20 cellular contexts compared by ENCODE assay signal in the genomic region with DNA sequence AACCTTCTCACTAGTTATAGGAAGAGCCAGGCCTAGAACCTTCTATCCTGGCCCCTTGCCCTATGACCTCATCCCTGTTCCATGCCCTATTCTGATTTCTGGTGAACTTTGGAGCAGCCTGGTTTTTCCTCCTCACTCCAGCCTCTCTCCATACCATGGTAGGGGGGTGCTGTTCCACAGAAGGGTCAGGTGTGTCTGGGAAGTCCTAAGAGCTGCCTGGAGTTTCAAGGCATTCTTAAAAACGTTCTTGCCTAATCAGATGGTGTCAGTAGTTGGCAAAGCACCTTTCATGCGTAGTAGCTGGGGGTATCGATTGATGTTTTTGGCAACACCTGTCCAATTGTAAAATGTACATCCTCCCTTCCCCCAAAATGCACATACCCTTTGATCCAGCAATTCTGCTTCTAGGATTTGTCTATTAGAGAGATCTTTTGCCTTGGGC. TPM values are rescaled to one million over a fixed set of nuclear protein-coding genes. Genes with fewer than 3 reads are reported as not detected.
DNase-seq lines count a peak whose midpoint lies in the region; ATAC-seq, FAIRE-seq and TF ChIP-seq lines count a peak whose summit lies in the region.
"Had no signal": no experiment of that assay in that cellular context is flagged by ENCODE, and none has a peak within 500 bp of the region (broad histone marks: within the 10 kb centered on the region; RNA-seq: fewer than 3 reads in every experiment).

No MANE protein-coding gene starts in this region.

- H3K27ac ChIP-seq in GM12878 (ENCODE audit: control insufficient read depth, insufficient read depth) (no peak overlapping the region), liver (ENCODE audit: low read depth in 1 of 2, low read length in 2 of 2) (peak overlapping the region; percentile 92 to 100)
- H3K27ac ChIP-seq: GM23248 had no signal

- no peak for ATAC-seq in GM12878

- H4K20me1 ChIP-seq in GM12878 (ENCODE audit: control insufficient read depth, insufficient read depth), result no peaks in the 10 kb centered on the region; the same call in 1 of the 2 replicates

- TF ChIP-seq EP300 in GM12878 (IDR thresholded peaks at IDR 0.05; ENCODE audit: borderline replicate concordance in 1 of 2, control insufficient read depth in 1 of 2, low read depth in 2 of 2, low read length in 2 of 2), result no peak

- SMC1A ChIA-PET in GM12878 (lab: Charles Lee; ENCODE audit: uncharacterized antibody, unreplicated experiment), result interaction anchor here (0.8 kb wide), 1 partner anchor 8 kb away, joined by 3 read pairs; no protein-coding TSS in a partner anchor

- CTCF ChIA-PET in GM12878 (lab: Yijun Ruan, JAX), result no interaction called here

- POLR2A ChIA-PET in GM12878 (lab: Charles Lee), result no interaction called here

- H3K9ac ChIP-seq in GM12878 (ENCODE audit: control insufficient read depth, insufficient read depth, low read length) (no peak overlapping the region), liver (ENCODE audit: low read depth in 1 of 2, low read length in 2 of 2) (peak overlapping the region in 1 of 2 donors; percentile 49)
- H3K9ac ChIP-seq: GM23248 had no signal

- H3K36me3 ChIP-seq in GM12878 (ENCODE audit: control insufficient read depth in 2 of 2, insufficient read depth in 2 of 2, low read length in 1 of 2), result peaks cover 28 to 32% of the 10 kb centered on the region in 2 experiments
- peaks cover 3 to 59% (median 44%) of the 10 kb centered on the region in 4 donors for H3K36me3 ChIP-seq in liver (ENCODE audit: control insufficient read depth in 4 of 4, insufficient read depth in 3 of 4, low read depth in 1 of 4, low read length in 3 of 4)

- no peaks in the 10 kb centered on the region for H3K79me2 ChIP-seq in GM12878 (ENCODE audit: control insufficient read depth, insufficient read depth, low read length)

- H3K4me1 ChIP-seq in GM12878 (ENCODE audit: control insufficient read depth, insufficient read depth, low read length), result no peaks in the 10 kb centered on the region
- peaks cover 13 to 41% (median 33%) of the 10 kb centered on the region in 4 donors for H3K4me1 ChIP-seq in liver (ENCODE audit: control insufficient read depth in 4 of 4, insufficient read depth in 4 of 4, low read length in 3 of 4)
- H3K4me1 ChIP-seq: BE2C had no signal

- no peak overlapping the region for H3K4me2 ChIP-seq in GM12878 (ENCODE audit: control insufficient read depth, insufficient read depth)

- no peak for TF ChIP-seq POLR2A in GM12878 (IDR thresholded peaks at IDR 0.05; ENCODE audit: low read depth, low read length)

- 95% methylated on average over 3 of the region's 3 CpGs for WGBS in GM12878 (ENCODE audit: insufficient coverage, insufficient replicate concordance, low lambda C conversion rate, missing lambda C conversion rate)
- 38% methylated on average over 3 of the region's 3 CpGs for WGBS in liver

- RAD21 ChIA-PET in GM12878 (lab: Charles Lee; ENCODE audit: unreplicated experiment), result no interaction called here

- no peak for TF ChIP-seq RAD21 in GM12878 (IDR thresholded peaks at IDR 0.05; ENCODE audit: insufficient read depth, low read depth, low read length)
- peak; percentile 63 for TF ChIP-seq RAD21 in liver (IDR thresholded peaks at IDR 0.05)

- H3K27me3 ChIP-seq in GM12878 (replicated peaks in 1 of 2; ENCODE audit: control insufficient read depth in 2 of 2, insufficient read depth in 2 of 2, low read length in 1 of 2), result no peaks in the 10 kb centered on the region
- H3K27me3 ChIP-seq in liver (ENCODE audit: control insufficient read depth in 4 of 4, insufficient read depth in 4 of 4, low read length in 3 of 4), result no peaks in the 10 kb centered on the region
- H3K27me3 ChIP-seq: BE2C had no signal

- intact Hi-C loops in GM12878 (cut with micrococcal nuclease; ENCODE audit: unreplicated experiment), result no loop called here

- H3K4me3 ChIP-seq in GM12878, result no peak overlapping the region
- no peak overlapping the region for H3K4me3 ChIP-seq in liver (ENCODE audit: low read depth in 1 of 3, low read length in 3 of 3)
- H3K4me3 ChIP-seq: GM23248, HAP-1 had no signal

- H3K9me3 ChIP-seq in GM12878 (replicated peaks; ENCODE audit: control insufficient read depth, insufficient read depth, low read length) (no peaks in the 10 kb centered on the region), liver (ENCODE audit: control insufficient read depth in 4 of 4, low read length in 3 of 4) (no peaks in the 10 kb centered on the region)
- H3K9me3 ChIP-seq: BE2C, HAP-1 had no signal

- TSS peak; percentile 12 for BruUV-seq in GM12878 (replicated peaks; lab: Mats Ljungman, UMichigan)

- H2AFZ ChIP-seq in GM12878 (ENCODE audit: control insufficient read depth, low read depth, low read length), result no peak overlapping the region
- H2AFZ ChIP-seq: GM23248 had no signal

- DNase-seq in activated CD8-positive, alpha-beta memory T cell treated with anti-CD3 and anti-CD28 coated beads, Interleukin-2, amount 50 U/mL, for 48 hours, result peak; percentile 6
- DNase-seq in activated CD8-positive, alpha-beta memory T cell treated with anti-CD3 and anti-CD28 coated beads, Interleukin-2, amount 50 U/mL, for 4 hours, result no peak
- no peak for DNase-seq in GM12878 (ENCODE audit: low read depth, low spot score)
- no peak for DNase-seq in middle frontal gyrus (ENCODE audit: extremely low spot score, low spot score)
- no peak for DNase-seq in activated CD4-positive, alpha-beta T cell treated with anti-CD3 and anti-CD28 coated beads, Interleukin-2, amount 50 U/mL, for 4 hours
- no peak for DNase-seq in A172 (ENCODE audit: low spot score)
- DNase-seq: ACHN; BE2C; C1 segment of cervical spinal cord; CD4-positive, CD25-positive, alpha-beta regulatory T cell; CD8-positive, alpha-beta memory T cell; COR-L47; DMS 273 treated with DMSO at 0.1 percent for 48 hours; GM23248 had no signal

- in situ Hi-C loops in GM12878 (cut with MboI), result no loop called here

- TF ChIP-seq CTCF in GM12878 (IDR thresholded peaks at IDR 0.05 in 2 of 3, conservative IDR thresholded peaks at IDR 0.05 in 1 of 3; ENCODE audit: control insufficient read depth in 2 of 3, extremely low read depth in 1 of 3, insufficient read depth in 1 of 3, low read depth in 3 of 3, low read length in 3 of 3) (no peak), liver (IDR thresholded peaks at IDR 0.05; ENCODE audit: low read depth, low read length, missing input control) (no peak)

- FAIRE-seq in GM12878 (lab: Jason Lieb, UNC), result no peak
- FAIRE-seq: A204.1, G401.6, GM12892, GM18507 had no signal

TF ChIP-seq in GM12878, 131 proteins besides CTCF, POLR2A, EP300 and RAD21 (continues in another document):
- no peak for TF ChIP-seq FOXM1 (IDR thresholded peaks at IDR 0.05; ENCODE audit: low read depth, low read length)

TF ChIP-seq in liver, 16 proteins besides CTCF, POLR2A, EP300 and RAD21 (continues in another document):
- TF ChIP-seq GABPA (IDR thresholded peaks at IDR 0.05 in 1 of 2, conservative IDR thresholded peaks at IDR 0.05 in 1 of 2) (peak in 1 of 2 donors; percentile 56), TAF1 (conservative IDR thresholded peaks at IDR 0.05) (no peak), NR2F2 (IDR thresholded peaks at IDR 0.05) (peak; percentile 22), ATF3 (IDR thresholded peaks at IDR 0.05) (no peak), HNF4A (conservative IDR thresholded peaks at IDR 0.05) (peak; percentile 86 to 94)

RNA-seq across cellular contexts. Expression of gene ALPK3, which starts 16.8 kb away (rescaled TPM):
- 0.15 TPM in 2 replicates for total RNA-seq in GM12878 (2013; cell fraction: nucleolus; rRNA removed)
- total RNA-seq in GM12878 (2014; rRNA removed) (under 0.01 TPM in 1 of 2 replicates, not detected in the other), GM12878 (2014; rRNA removed; fragmentation: Illumina TruSeq; extraction: Trizol) (under 0.01 TPM in 1 of 2 replicates, not detected in the other), GM12878 (2021) (0.05 TPM in 2 replicates), liver (10 to 100 TPM in 1 of 2 donors, 1 to 10 TPM in 1; 3.1 to 10.0 TPM)
- 0.03 TPM for polyA plus RNA-seq in GM12878 (2011; ENCODE audit: low read depth)
- polyA plus RNA-seq in GM12878 (2011; rRNA removed) (not detected in 2 replicates), GM12878 (2014; fragmentation: Illumina TruSeq; extraction: Trizol) (0.01 TPM in 1 of 2 replicates, not detected in the other), GM12878 (2014; fragmentation: Nextera tagmentation; extraction: Ambion mirVana) (not detected), GM12878 (2014; rRNA removed) (0.01 and 0.03 TPM in 2 replicates), GM12878 (2016; fragmentation: Nextera tagmentation; extraction: Ambion mirVana) (not detected), liver (1 to 10 TPM in 1 of 2 donors, under 1 TPM in 1; 0.96 to 2.5 TPM)
- 0.01 and 0.07 TPM in 2 replicates for polyA plus RNA-seq in GM12878 (2011; cell fraction: cytosol; rRNA removed)
- polyA plus RNA-seq in GM12878 (2011; cell fraction: nucleus; rRNA removed), result 0.03 and 0.04 TPM in 2 replicates
- 0.03 TPM in 2 replicates for polyA plus RNA-seq in GM12878 (2012)
- polyA minus RNA-seq in GM12878 (2011; rRNA and poly(A)+ RNA removed), result under 0.01 TPM in 1 of 2 replicates, not detected in the other
- polyA minus RNA-seq in GM12878 (2011; cell fraction: cytosol; rRNA and poly(A)+ RNA removed), result not detected in 2 replicates
- polyA minus RNA-seq in GM12878 (2011; cell fraction: nucleus; rRNA and poly(A)+ RNA removed), result 0.10 TPM in 1 of 2 replicates, not detected in the other
- total RNA-seq in A172 (2014; rRNA removed; shearing (Covaris generic)), result 0.10 and 0.12 TPM in 2 replicates
- polyA plus RNA-seq: CD4-positive, CD25-positive, alpha-beta regulatory T cell; GM23248 had no signal

RNA-seq across cellular contexts. Expression of gene ZNF592, which starts 52.0 kb away (rescaled TPM):
- total RNA-seq in GM12878 (2013; cell fraction: nucleolus; rRNA removed), result 28.8 and 30.6 TPM in 2 replicates
- total RNA-seq in GM12878 (2014; rRNA removed) (6.7 and 8.2 TPM in 2 replicates), GM12878 (2014; rRNA removed; fragmentation: Illumina TruSeq; extraction: Trizol) (7.0 and 7.8 TPM in 2 replicates), GM12878 (2021) (20.3 and 23.7 TPM in 2 replicates), liver (10 to 100 TPM in 1 of 2 donors, 1 to 10 TPM in 1; 8.5 to 10.6 TPM)
- polyA plus RNA-seq in GM12878 (2011; ENCODE audit: low read depth), result 6.0 TPM
- polyA plus RNA-seq in GM12878 (2011; rRNA removed) (3.5 and 6.9 TPM in 2 replicates), GM12878 (2014; fragmentation: Illumina TruSeq; extraction: Trizol) (10.9 and 14.4 TPM in 2 replicates), GM12878 (2014; fragmentation: Nextera tagmentation; extraction: Ambion mirVana) (1 to 10 TPM in 1 of 2 experiments, under 1 TPM in 1; 0.95 to 1.3 TPM), GM12878 (2014; rRNA removed) (13.5 and 16.0 TPM in 2 replicates), GM12878 (2016; fragmentation: Nextera tagmentation; extraction: Ambion mirVana) (10 to 100 TPM in 1 of 2 experiments, 1 to 10 TPM in 1; 9.0 to 10.7 TPM), liver (1 to 10 TPM; 4.4 to 6.6 TPM)
- polyA plus RNA-seq in GM12878 (2011; cell fraction: cytosol; rRNA removed), result 9.1 and 10.4 TPM in 2 replicates
- polyA plus RNA-seq in GM12878 (2011; cell fraction: nucleus; rRNA removed), result 18.4 and 19.5 TPM in 2 replicates
- 8.6 and 9.8 TPM in 2 replicates for polyA plus RNA-seq in GM12878 (2012)
- polyA minus RNA-seq in GM12878 (2011; rRNA and poly(A)+ RNA removed), result 9.6 and 12.7 TPM in 2 replicates
- 7.6 and 8.3 TPM in 2 replicates for polyA minus RNA-seq in GM12878 (2011; cell fraction: cytosol; rRNA and poly(A)+ RNA removed)
- polyA minus RNA-seq in GM12878 (2011; cell fraction: nucleus; rRNA and poly(A)+ RNA removed), result 6.0 and 12.9 TPM in 2 replicates
- 5.6 and 6.9 TPM in 2 replicates for total RNA-seq in A172 (2014; rRNA removed; shearing (Covaris generic))
